22 cellular contexts compared by ENCODE assay signal in genomic region chr3:136949146-136949545, GRCh38.
"Had no signal": no experiment of that assay in that cellular context is flagged by ENCODE, and none has a peak within 500 bp of the region (broad histone marks: within the 10 kb centered on the region; RNA-seq: fewer than 3 reads in every experiment).

No MANE protein-coding gene starts in this region.

- H3K36me3 Mint-ChIP-seq: natural killer cell had no signal

- H3K36me3 ChIP-seq: colonic mucosa had no signal

- H3K27me3 Mint-ChIP-seq: activated B cell treated with CpG ODN at 0.5 μM for 24 hours; activated CD4-positive, alpha-beta T cell treated with anti-CD3 and anti-CD28 coated beads, Interleukin-2, amount 10 ng/mL, durations not matched to agents 24 days and 14 days; brain; T-helper 17 cell; type B pancreatic cell had no signal

- H3K4me1 ChIP-seq: colonic mucosa, parathyroid adenoma had no signal

- H3K27me3 ChIP-seq: colonic mucosa, gastroesophageal sphincter, heart right ventricle, neutrophil, stomach had no signal

- H3K4me3 Mint-ChIP-seq: activated B cell treated with CpG ODN at 0.5 μM for 24 hours; activated CD4-positive, alpha-beta T cell treated with anti-CD3 and anti-CD28 coated beads, Interleukin-2, amount 10 ng/mL, durations not matched to agents 24 days and 14 days; activated naive CD4-positive, alpha-beta T cell treated with anti-CD3 and anti-CD28 coated beads for 36 hours; activated T-cell treated with anti-CD3 and anti-CD28 coated beads, Interleukin-2, amount 50 U/mL, for 4 hours; brain; endodermal cell; natural killer cell; T-helper 17 cell; type B pancreatic cell had no signal

- H3K4me2 ChIP-seq: smooth muscle cell had no signal

- H3K27ac Mint-ChIP-seq: activated B cell treated with CpG ODN at 0.5 μM for 24 hours; activated CD4-positive, alpha-beta T cell treated with anti-CD3 and anti-CD28 coated beads, Interleukin-2, amount 10 ng/mL, durations not matched to agents 24 days and 14 days; activated naive CD4-positive, alpha-beta T cell treated with anti-CD3 and anti-CD28 coated beads for 36 hours; brain; endodermal cell; T-helper 17 cell; type B pancreatic cell had no signal

- H3K4me3 ChIP-seq: colonic mucosa, gastroesophageal sphincter, heart right ventricle, smooth muscle cell, stomach had no signal

- H3K27ac ChIP-seq: colonic mucosa, gastroesophageal sphincter, neutrophil, parathyroid adenoma, stomach had no signal

- H3K9ac ChIP-seq: parathyroid adenoma had no signal

- H3K9me3 ChIP-seq: colonic mucosa, gastroesophageal sphincter, heart right ventricle, neutrophil, stomach had no signal

- ATAC-seq: activated T-cell treated with anti-CD3 and anti-CD28 coated beads, Interleukin-2, amount 50 U/mL, for 4 hours; gastroesophageal sphincter; heart right ventricle; left ventricle myocardium superior; natural killer cell; sciatic nerve; T-helper 17 cell had no signal

- DNase-seq: activated B cell treated with CpG ODN at 0.5 μM for 24 hours; activated CD4-positive, alpha-beta T cell treated with anti-CD3 and anti-CD28 coated beads, Interleukin-2, amount 10 ng/mL, durations not matched to agents 24 days and 14 days; activated CD8-positive, alpha-beta memory T cell treated with anti-CD3 and anti-CD28 coated beads, Interleukin-2, amount 50 U/mL, for 4 hours; activated naive CD4-positive, alpha-beta T cell treated with anti-CD3 and anti-CD28 coated beads for 36 hours; activated T-cell treated with anti-CD3 and anti-CD28 coated beads, Interleukin-2, amount 50 U/mL, for 4 hours; anterior cingulate cortex; central memory CD4-positive, alpha-beta T cell; colonic mucosa; endodermal cell; heart right ventricle; left ventricle myocardium superior; natural killer cell; stimulated activated CD4-positive, alpha-beta T cell treated with anti-CD3 and anti-CD28 coated beads, Interleukin-4, amount 100 ng/mL, for 1 hour; stomach; T-helper 17 cell had no signal

- H3K79me2 ChIP-seq: parathyroid adenoma had no signal

- H3K9me3 Mint-ChIP-seq: activated B cell treated with CpG ODN at 0.5 μM for 24 hours; activated CD4-positive, alpha-beta T cell treated with anti-CD3 and anti-CD28 coated beads, Interleukin-2, amount 10 ng/mL, durations not matched to agents 24 days and 14 days; activated naive CD4-positive, alpha-beta T cell treated with anti-CD3 and anti-CD28 coated beads for 36 hours; activated T-cell treated with anti-CD3 and anti-CD28 coated beads, Interleukin-2, amount 50 U/mL, for 4 hours; endodermal cell; natural killer cell; type B pancreatic cell had no signal

- H3K4me1 Mint-ChIP-seq: brain had no signal

- H2AFZ ChIP-seq: parathyroid adenoma had no signal
